In the genomic region with DNA sequence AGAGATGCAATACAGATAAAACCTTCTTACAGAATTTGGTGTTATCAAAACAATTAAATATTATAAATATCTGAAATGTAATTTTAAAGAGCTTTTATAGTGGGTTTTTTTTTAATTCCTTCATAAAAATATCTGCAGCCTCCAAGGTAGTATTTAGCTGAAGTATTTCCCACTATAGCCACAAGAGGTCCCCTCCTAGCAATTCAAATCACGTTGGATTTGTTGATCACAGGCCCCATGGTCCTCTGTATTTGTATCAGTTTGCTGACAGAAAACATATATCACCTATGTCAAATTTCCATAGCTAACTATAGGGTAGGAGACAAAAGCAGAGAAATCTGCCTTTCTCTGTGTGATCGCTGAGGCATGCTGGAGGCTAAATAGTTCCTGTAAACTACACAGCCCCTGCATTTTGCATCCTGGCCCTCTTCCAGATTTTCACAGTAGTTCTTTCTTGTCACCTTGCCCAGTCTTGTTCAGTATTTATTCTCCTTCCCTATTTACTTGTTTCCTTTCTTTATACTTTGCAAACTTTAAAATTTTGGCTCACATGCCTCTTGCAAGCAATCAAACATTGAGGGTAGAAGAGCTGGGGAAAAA, we compare ENCODE assay signal across 8 cellular contexts. TPM values are rescaled to one million over a fixed set of nuclear protein-coding genes. Genes with fewer than 3 reads are reported as not detected.
DNase-seq lines count a peak whose midpoint lies in the region; ATAC-seq and TF ChIP-seq lines count a peak whose summit lies in the region.

No MANE protein-coding gene starts in this region.

- peak; percentile 87 for ATAC-seq in GM19043 (IDR thresholded peaks at IDR 0.05; ENCODE audit: low read depth, unreplicated experiment)
- ATAC-seq in HG03432 (IDR thresholded peaks at IDR 0.05; ENCODE audit: unreplicated experiment) = peak; percentile 86
- ATAC-seq in left colon = peak; percentile 73
- ATAC-seq in upper lobe of right lung = peak; percentile 75

- H3K27ac ChIP-seq in caudate nucleus (ENCODE audit: low read depth, low read length) = peak overlapping the region; percentile 48
- no peak overlapping the region for H3K27ac ChIP-seq in upper lobe of right lung

- H3K27me3 ChIP-seq in upper lobe of right lung = no peaks in the 10 kb centered on the region

- H3K4me3 ChIP-seq in upper lobe of right lung = no peak overlapping the region

- no peaks in the 10 kb centered on the region for H3K9me3 ChIP-seq in upper lobe of right lung

- DNase-seq in NCI-H345 (lab: John Stamatoyannopoulos, UW) = peak; percentile 15
- DNase-seq in NCI-H345 treated with DMSO at 0.1 percent for 48 hours (lab: John Stamatoyannopoulos, UW; ENCODE audit: unreplicated experiment) = no peak
- peak; percentile 28 for DNase-seq in NOMO-1 treated with DMSO at 0.1 percent for 48 hours (lab: John Stamatoyannopoulos, UW; ENCODE audit: unreplicated experiment)
- DNase-seq in caudate nucleus (lab: John Stamatoyannopoulos, UW) = peak in 11 of 61 donors; percentile 3 to 44 (median 8)
- DNase-seq in left colon = peak in 1 of 2 donors; percentile 11
- no peak for DNase-seq in upper lobe of right lung

- H3K4me1 ChIP-seq in upper lobe of right lung = no peaks in the 10 kb centered on the region

- H3K36me3 ChIP-seq in upper lobe of right lung = no peaks in the 10 kb centered on the region

- TF ChIP-seq CTCF in upper lobe of right lung (IDR thresholded peaks at IDR 0.05) = peak; percentile 79

- intact Hi-C loops in left colon (cut with DNase I, micrococcal nuclease) (loop anchor here in 1 of 2 donors (5.0 kb wide), 1 partner anchor 65 kb away; no protein-coding TSS in a partner anchor), upper lobe of right lung (cut with DNase I) (no loop called here)

RNA-seq across cellular contexts. Expression of a gene that starts 1.8 kb away (rescaled TPM):
- total RNA-seq in left colon (1 to 10 TPM in 1 of 2 donors, under 1 TPM in 1; 0.21 to 1.0 TPM), upper lobe of right lung (0.67 TPM)

Comparison
In these comparisons a context has a peak if more than half of its experiments do, and no peak if none do; other contexts are left out.
1. DNase-seq: peak in NCI-H345 (single experiment) and NOMO-1 treated with DMSO at 0.1 percent for 48 hours (single experiment); none in NCI-H345 treated with DMSO at 0.1 percent for 48 hours (single experiment) and upper lobe of right lung (single experiment).
2. Peak in every context shown above with its lines, with median percentiles within 50 percentile points of each other: ATAC-seq.